In the genomic region with DNA sequence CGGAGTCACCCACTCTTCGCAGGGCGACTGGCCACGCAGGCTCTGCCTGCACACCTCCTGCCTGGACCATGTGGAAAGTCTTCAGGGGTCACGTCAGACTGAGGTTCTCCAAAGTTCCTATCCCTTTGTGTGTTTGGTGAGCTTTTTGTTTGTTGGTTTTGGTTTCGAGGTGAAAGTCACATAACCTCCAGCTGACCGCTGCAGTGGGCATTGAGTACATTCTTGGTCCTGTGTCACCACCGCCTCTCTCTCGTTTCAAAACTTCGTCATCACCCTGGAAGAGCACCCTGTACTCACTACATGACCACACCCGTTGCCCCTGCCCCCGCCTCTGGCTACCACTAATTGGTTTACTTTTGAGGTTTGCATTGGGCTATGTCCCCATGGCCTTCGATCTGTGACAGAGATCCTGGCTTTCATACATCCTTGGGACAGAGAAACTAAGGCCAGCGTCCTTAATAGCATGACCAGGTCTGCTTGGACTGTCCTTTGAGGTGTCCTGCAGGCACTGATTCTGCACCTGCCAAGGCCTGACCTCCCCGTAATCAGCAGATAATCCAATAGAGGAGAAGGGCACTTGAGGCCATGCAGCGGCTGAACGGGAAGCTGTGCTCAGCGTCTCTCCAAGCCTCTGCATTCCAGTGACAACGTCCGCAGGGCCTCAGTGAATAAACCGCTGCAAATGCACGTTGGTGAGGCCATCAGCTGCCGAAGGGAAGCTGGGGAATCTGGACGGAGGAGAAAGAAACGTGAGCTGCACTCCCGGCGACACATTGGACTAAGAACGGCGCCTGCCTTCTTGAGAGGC, we compare ENCODE assay signal across 16 cellular contexts. TPM values are rescaled to one million over a fixed set of nuclear protein-coding genes. Genes with fewer than 3 reads are reported as not detected.
A peak's percentile ranks its signal among the peaks of the same experiment; 100 is the strongest.
DNase-seq lines count a peak whose midpoint lies in the region; ATAC-seq and TF ChIP-seq lines count a peak whose summit lies in the region.
"Had no signal": no experiment of that assay in that cellular context is flagged by ENCODE, and none has a peak within 500 bp of the region (broad histone marks: within the 10 kb centered on the region; RNA-seq: fewer than 3 reads in every experiment).

No MANE protein-coding gene starts in this region.

- peaks cover 3% of the 10 kb centered on the region in 2 donors for H3K4me1 ChIP-seq in left lung
- H3K4me1 ChIP-seq in gastrocnemius medialis, result peaks cover 6 to 11% of the 10 kb centered on the region in 2 donors

- H3K36me3 ChIP-seq in left lung (no peaks in the 10 kb centered on the region), gastrocnemius medialis (no peaks in the 10 kb centered on the region)
- H3K36me3 ChIP-seq: ovary had no signal

- peaks cover 14% of the 10 kb centered on the region for H3K36me3 Mint-ChIP-seq in WTC11
- no peaks in the 10 kb centered on the region for H3K36me3 Mint-ChIP-seq in activated T-cell treated with anti-CD3 and anti-CD28 coated beads, Interleukin-2, amount 50 U/mL, for 4 hours (ENCODE audit: insufficient read depth)
- no peaks in the 10 kb centered on the region for H3K36me3 Mint-ChIP-seq in activated CD4-positive, alpha-beta T cell treated with anti-CD3 and anti-CD28 coated beads, Interleukin-2, amount 10 ng/mL, durations not matched to agents 7 days and 5 days (ENCODE audit: low read depth)
- H3K36me3 Mint-ChIP-seq: activated naive CD4-positive, alpha-beta T cell treated with anti-CD3 and anti-CD28 coated beads, Interleukin-2, amount 50 U/mL, for 24 hours; CD4-positive, alpha-beta memory T cell had no signal

- no peaks in the 10 kb centered on the region for H3K27me3 ChIP-seq in left lung
- H3K27me3 ChIP-seq in gastrocnemius medialis, result no peaks in the 10 kb centered on the region
- H3K27me3 ChIP-seq: ovary had no signal

- TF ChIP-seq CTCF in WTC11 (IDR thresholded peaks at IDR 0.05) (no peak), left lung (IDR thresholded peaks at IDR 0.05) (no peak), gastrocnemius medialis (IDR thresholded peaks at IDR 0.05 in 4 of 5, conservative IDR thresholded peaks at IDR 0.05 in 1 of 5) (no peak)

- H3K27ac Mint-ChIP-seq in WTC11, result peak overlapping the region; percentile 84
- no peak overlapping the region for H3K27ac Mint-ChIP-seq in activated CD4-positive, alpha-beta T cell treated with anti-CD3 and anti-CD28 coated beads, Interleukin-2, amount 10 ng/mL, durations not matched to agents 7 days and 5 days
- H3K27ac Mint-ChIP-seq: activated naive CD4-positive, alpha-beta T cell treated with anti-CD3 and anti-CD28 coated beads, Interleukin-2, amount 50 U/mL, for 24 hours; CD4-positive, alpha-beta memory T cell had no signal

- H3K4me3 ChIP-seq in left lung (no peak overlapping the region), gastrocnemius medialis (no peak overlapping the region)
- H3K4me3 ChIP-seq: K562, ovary had no signal

- peak; percentile 31 for DNase-seq in NCI-H2107 (lab: John Stamatoyannopoulos, UW)
- DNase-seq in NCI-H2107 treated with DMSO at 0.1 percent for 48 hours (lab: John Stamatoyannopoulos, UW; ENCODE audit: unreplicated experiment), result no peak
- no peak for DNase-seq in WTC11 (ENCODE audit: low spot score)
- no peak for DNase-seq in left lung
- DNase-seq in gastrocnemius medialis, result peak in 1 of 2 donors; percentile 53
- DNase-seq in activated T-cell treated with anti-CD3 and anti-CD28 coated beads, Interleukin-2, amount 50 U/mL, for 4 hours, result no peak
- DNase-seq in activated CD4-positive, alpha-beta T cell treated with anti-CD3 and anti-CD28 coated beads, Interleukin-2, amount 10 ng/mL, durations not matched to agents 7 days and 5 days, result no peak
- DNase-seq: 8988T; CD4-positive, alpha-beta memory T cell; hypothalamus; NCI-H748 treated with DMSO at 0.1 percent for 48 hours; ovary; SHP77 had no signal

- H3K9me3 ChIP-seq in left lung, result no peaks in the 10 kb centered on the region
- H3K9me3 ChIP-seq in gastrocnemius medialis, result no peaks in the 10 kb centered on the region
- H3K9me3 ChIP-seq: ovary had no signal

- no peak overlapping the region for H3K4me3 Mint-ChIP-seq in WTC11
- H3K4me3 Mint-ChIP-seq in activated T-cell treated with anti-CD3 and anti-CD28 coated beads, Interleukin-2, amount 50 U/mL, for 4 hours, result no peak overlapping the region
- no peak overlapping the region for H3K4me3 Mint-ChIP-seq in activated CD4-positive, alpha-beta T cell treated with anti-CD3 and anti-CD28 coated beads, Interleukin-2, amount 10 ng/mL, durations not matched to agents 7 days and 5 days
- H3K4me3 Mint-ChIP-seq: activated naive CD4-positive, alpha-beta T cell treated with anti-CD3 and anti-CD28 coated beads, Interleukin-2, amount 50 U/mL, for 24 hours; CD4-positive, alpha-beta memory T cell had no signal

- peaks cover 76% of the 10 kb centered on the region for H3K4me1 Mint-ChIP-seq in WTC11
- no peaks in the 10 kb centered on the region for H3K4me1 Mint-ChIP-seq in activated T-cell treated with anti-CD3 and anti-CD28 coated beads, Interleukin-2, amount 50 U/mL, for 4 hours (ENCODE audit: low read depth)
- H3K4me1 Mint-ChIP-seq in activated CD4-positive, alpha-beta T cell treated with anti-CD3 and anti-CD28 coated beads, Interleukin-2, amount 10 ng/mL, durations not matched to agents 7 days and 5 days, result no peaks in the 10 kb centered on the region
- H3K4me1 Mint-ChIP-seq: activated naive CD4-positive, alpha-beta T cell treated with anti-CD3 and anti-CD28 coated beads, Interleukin-2, amount 50 U/mL, for 24 hours had no signal

- no peak for TF ChIP-seq POLR2A in gastrocnemius medialis (IDR thresholded peaks at IDR 0.05)

- no peaks in the 10 kb centered on the region for H3K27me3 Mint-ChIP-seq in WTC11 (ENCODE audit: low read depth)
- peaks cover 8% of the 10 kb centered on the region for H3K27me3 Mint-ChIP-seq in activated T-cell treated with anti-CD3 and anti-CD28 coated beads, Interleukin-2, amount 50 U/mL, for 4 hours (ENCODE audit: low read depth)
- H3K27me3 Mint-ChIP-seq in activated CD4-positive, alpha-beta T cell treated with anti-CD3 and anti-CD28 coated beads, Interleukin-2, amount 10 ng/mL, durations not matched to agents 7 days and 5 days, result peaks cover 10% of the 10 kb centered on the region

- no peak for ATAC-seq in WTC11
- peak; percentile 59 for ATAC-seq in left lung
- ATAC-seq in gastrocnemius medialis, result peak; percentile 36 to 37
- no peak for ATAC-seq in activated T-cell treated with anti-CD3 and anti-CD28 coated beads, Interleukin-2, amount 50 U/mL, for 4 hours
- ATAC-seq in GM18909 (IDR thresholded peaks at IDR 0.05; ENCODE audit: poor library complexity, unreplicated experiment), result no peak
- ATAC-seq: K562 had no signal

- in situ Hi-C loops in gastrocnemius medialis (cut with MboI; ENCODE audit: low sequenced_read_pairs in 4 of 4), result no loop called here

- H3K27ac ChIP-seq in left lung (no peak overlapping the region), gastrocnemius medialis (peak overlapping the region in 3 of 4 donors; percentile 30 to 59 (median 49))
- H3K27ac ChIP-seq: ovary had no signal

- POLR2A ChIA-PET in WTC11 (lab: Charles Lee), result no interaction called here
- POLR2A ChIA-PET in activated CD4-positive, alpha-beta T cell treated with anti-CD3 and anti-CD28 coated beads, Interleukin-2, amount 10 ng/mL, durations not matched to agents 7 days and 5 days (lab: Charles Lee), result no interaction called here

- CTCF ChIA-PET in WTC11 (lab: Charles Lee), result interaction anchor here (1.2 kb wide), 1 partner anchor 43 kb away, joined by 3 read pairs; no protein-coding TSS in a partner anchor
- CTCF ChIA-PET in activated CD4-positive, alpha-beta T cell treated with anti-CD3 and anti-CD28 coated beads, Interleukin-2, amount 10 ng/mL, durations not matched to agents 7 days and 5 days (lab: Charles Lee), result interaction anchor here (0.5 to 1.4 kb wide), 2 partner anchors 27 to 38 kb away, joined by 3 read pairs; no protein-coding TSS in a partner anchor

- intact Hi-C loops in left lung (cut with DNase I), result no loop called here
- intact Hi-C loops in gastrocnemius medialis (cut with DNase I; ENCODE audit: low total_unique reads), result no loop called here

- no peaks in the 10 kb centered on the region for H3K9me3 Mint-ChIP-seq in WTC11
- no peaks in the 10 kb centered on the region for H3K9me3 Mint-ChIP-seq in activated T-cell treated with anti-CD3 and anti-CD28 coated beads, Interleukin-2, amount 50 U/mL, for 4 hours
- no peaks in the 10 kb centered on the region for H3K9me3 Mint-ChIP-seq in activated CD4-positive, alpha-beta T cell treated with anti-CD3 and anti-CD28 coated beads, Interleukin-2, amount 10 ng/mL, durations not matched to agents 7 days and 5 days
- H3K9me3 Mint-ChIP-seq: activated naive CD4-positive, alpha-beta T cell treated with anti-CD3 and anti-CD28 coated beads, Interleukin-2, amount 50 U/mL, for 24 hours had no signal

TF ChIP-seq in WTC11, 78 proteins besides CTCF, POLR2A, EP300 and RAD21:
- TF ChIP-seq, protein P1, sequence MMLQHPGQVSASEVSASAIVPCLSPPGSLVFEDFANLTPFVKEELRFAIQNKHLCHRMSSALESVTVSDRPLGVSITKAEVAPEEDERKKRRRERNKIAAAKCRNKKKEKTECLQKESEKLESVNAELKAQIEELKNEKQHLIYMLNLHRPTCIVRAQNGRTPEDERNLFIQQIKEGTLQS (CRISPR knock-in tag; conservative IDR thresholded peaks at IDR 0.05), result no peak
- TF ChIP-seq PRRX2 (CRISPR knock-in tag; IDR thresholded peaks at IDR 0.05) (no peak), GABPB1 (CRISPR knock-in tag; IDR thresholded peaks at IDR 0.05) (0 out of 2 replicates have a peak, but pooled peaks have one; percentile 16), ZNF263 (CRISPR knock-in tag; IDR thresholded peaks at IDR 0.05; ENCODE audit: low read depth) (no peak)
- TF ChIP-seq, protein P2, sequence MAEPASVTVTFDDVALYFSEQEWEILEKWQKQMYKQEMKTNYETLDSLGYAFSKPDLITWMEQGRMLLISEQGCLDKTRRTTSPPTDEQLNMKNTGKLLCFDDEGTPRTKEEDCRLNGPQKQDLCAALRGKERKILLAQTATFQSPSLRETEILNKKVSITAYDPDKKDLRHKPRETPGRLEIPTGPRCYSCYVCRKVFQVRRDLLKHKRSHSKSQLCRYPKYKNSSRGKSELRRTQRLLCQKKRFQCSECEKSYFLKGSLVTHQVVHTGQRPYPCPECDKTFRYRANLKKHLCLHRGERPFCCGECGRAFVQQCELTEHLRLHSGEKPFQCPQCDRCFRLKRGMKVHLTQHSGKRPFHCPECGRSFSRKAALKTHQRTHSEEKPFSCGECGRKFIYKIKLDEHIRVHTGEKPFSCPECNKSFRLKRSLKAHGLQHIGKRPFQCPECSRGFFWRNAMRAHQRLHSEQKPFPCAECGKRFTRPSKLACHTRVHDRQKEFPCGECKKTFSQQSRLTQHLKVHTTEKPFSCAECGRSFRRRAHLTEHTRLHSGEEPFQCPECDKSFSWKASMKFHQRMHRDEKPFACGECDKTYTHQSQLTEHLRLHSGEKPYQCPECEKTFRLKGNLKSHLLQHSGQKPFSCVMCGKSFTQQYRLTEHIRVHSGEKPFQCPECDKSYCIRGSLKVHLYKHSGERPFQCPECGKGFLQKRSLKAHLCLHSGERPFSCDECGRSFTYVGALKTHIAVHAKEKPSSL (CRISPR knock-in tag; conservative IDR thresholded peaks at IDR 0.05), result no peak

RNA-seq across cellular contexts. Expression of a gene that starts 46.8 kb away (rescaled TPM):
- total RNA-seq in WTC11 (2021) (31.1 to 44.4 TPM (median 32.6 TPM) in 3 replicates), left lung (10 to 100 TPM; 29.2 to 35.0 TPM), gastrocnemius medialis (10 to 100 TPM; 10.2 to 36.9 (median 15.9) TPM)
- under 1 TPM; 0.18 to 0.46 (median 0.30) TPM for total RNA-seq in activated T-cell treated with anti-CD3 and anti-CD28 coated beads, Interleukin-2, amount 50 U/mL, for 4 hours
- not detected for total RNA-seq in activated CD4-positive, alpha-beta T cell treated with anti-CD3 and anti-CD28 coated beads, Interleukin-2, amount 10 ng/mL, durations not matched to agents 7 days and 5 days

Comparison
In these comparisons a context has a peak if more than half of its experiments do, and no peak if none do; other contexts are left out.
1. ATAC-seq: peak in left lung (single experiment) and gastrocnemius medialis (2 of 2); none in WTC11 (single experiment), activated T-cell treated with anti-CD3 and anti-CD28 coated beads, Interleukin-2, amount 50 U/mL, for 4 hours (0 of 2) and GM18909 (single experiment).
2. H3K27ac ChIP-seq: peak in gastrocnemius medialis (3 of 4); none in left lung (0 of 2).
3. RNA of a gene that starts 46.8 kb away (total RNA-seq): 31.1 to 44.4 TPM in WTC11, 29.2 to 35.0 TPM in left lung and 10.2 to 36.9 TPM in gastrocnemius medialis; 0.18 to 0.46 TPM in activated T-cell treated with anti-CD3 and anti-CD28 coated beads, Interleukin-2, amount 50 U/mL, for 4 hours and not detected in activated CD4-positive, alpha-beta T cell treated with anti-CD3 and anti-CD28 coated beads, Interleukin-2, amount 10 ng/mL, durations not matched to agents 7 days and 5 days; every median in the first group is over 4 times any median in the second.